Comparison of ENCODE assay signal across 22 cellular contexts in genomic region chr19:12772323-12772722, GRCh38. TPM values are rescaled to one million over a fixed set of nuclear protein-coding genes. Genes with fewer than 3 reads are reported as not detected.
"Had no signal": no experiment of that assay in that cellular context is flagged by ENCODE, and none has a peak within 500 bp of the region (broad histone marks: within the 10 kb centered on the region; RNA-seq: fewer than 3 reads in every experiment).

No MANE protein-coding gene starts in this region.

- H3K9me3 ChIP-seq: body of pancreas, left lung, mucosa of descending colon, ovary, sigmoid colon, spleen, tibial artery had no signal

- DNase-seq: activated B cell treated with CpG ODN at 0.5 μM for 24 hours; activated CD4-positive, alpha-beta T cell treated with anti-CD3 and anti-CD28 coated beads for 48 hours; activated gamma-delta T cell treated with Interleukin-2 at 50 U/mL for 16 hours; amniotic stem cell; central memory CD4-positive, alpha-beta T cell; dorsolateral prefrontal cortex; head of caudate nucleus; left lung; naive B cell; ovary; sigmoid colon; spleen; stimulated activated CD4-positive, alpha-beta T cell treated with anti-CD3 and anti-CD28 coated beads, Interleukin-4, amount 100 ng/mL, for 4 hours; tibial artery had no signal

- ATAC-seq: activated naive CD4-positive, alpha-beta T cell treated with anti-CD3 and anti-CD28 coated beads, Interleukin-2, amount 50 U/mL, for 72 hours; body of pancreas; left lung; mucosa of descending colon; stimulated activated memory B cell treated with anti-CD40 and anti-IgM and Interleukin-4, amounts not matched to agents 10 μg/mL and 1 μg/mL and 100 μg/mL, for 72 hours had no signal

- H3K36me3 ChIP-seq: ovary had no signal

- H3K27ac ChIP-seq: body of pancreas, dorsolateral prefrontal cortex, left lung, ovary, sigmoid colon, SK-N-MC, spleen had no signal

- H3K4me3 ChIP-seq: body of pancreas, dorsolateral prefrontal cortex, left lung, mucosa of descending colon, ovary, sigmoid colon, SK-N-MC, spleen, tibial artery had no signal

- H3K27me3 ChIP-seq: body of pancreas, dorsolateral prefrontal cortex, left lung, ovary, sigmoid colon, spleen, tibial artery had no signal

RNA-seq across cellular contexts. Expression of gene BEST2, which starts 20.7 kb away (rescaled TPM):
- total RNA-seq: activated B cell treated with CpG ODN at 0.5 μM for 24 hours; activated CD8-positive, alpha-beta memory T cell treated with anti-CD3 and anti-CD28 coated beads for 36 hours; activated naive CD4-positive, alpha-beta T cell treated with anti-CD3 and anti-CD28 coated beads, Interleukin-2, amount 50 U/mL, for 72 hours; body of pancreas; frontal cortex; kidney epithelial cell; left lung; ovary; spleen had no signal
- polyA plus RNA-seq: ovary, spleen had no signal

RNA-seq across cellular contexts. Expression of gene THSD8, which starts 29.5 kb away (rescaled TPM):
- total RNA-seq: body of pancreas, kidney epithelial cell, sigmoid colon had no signal
